In the genomic region with DNA sequence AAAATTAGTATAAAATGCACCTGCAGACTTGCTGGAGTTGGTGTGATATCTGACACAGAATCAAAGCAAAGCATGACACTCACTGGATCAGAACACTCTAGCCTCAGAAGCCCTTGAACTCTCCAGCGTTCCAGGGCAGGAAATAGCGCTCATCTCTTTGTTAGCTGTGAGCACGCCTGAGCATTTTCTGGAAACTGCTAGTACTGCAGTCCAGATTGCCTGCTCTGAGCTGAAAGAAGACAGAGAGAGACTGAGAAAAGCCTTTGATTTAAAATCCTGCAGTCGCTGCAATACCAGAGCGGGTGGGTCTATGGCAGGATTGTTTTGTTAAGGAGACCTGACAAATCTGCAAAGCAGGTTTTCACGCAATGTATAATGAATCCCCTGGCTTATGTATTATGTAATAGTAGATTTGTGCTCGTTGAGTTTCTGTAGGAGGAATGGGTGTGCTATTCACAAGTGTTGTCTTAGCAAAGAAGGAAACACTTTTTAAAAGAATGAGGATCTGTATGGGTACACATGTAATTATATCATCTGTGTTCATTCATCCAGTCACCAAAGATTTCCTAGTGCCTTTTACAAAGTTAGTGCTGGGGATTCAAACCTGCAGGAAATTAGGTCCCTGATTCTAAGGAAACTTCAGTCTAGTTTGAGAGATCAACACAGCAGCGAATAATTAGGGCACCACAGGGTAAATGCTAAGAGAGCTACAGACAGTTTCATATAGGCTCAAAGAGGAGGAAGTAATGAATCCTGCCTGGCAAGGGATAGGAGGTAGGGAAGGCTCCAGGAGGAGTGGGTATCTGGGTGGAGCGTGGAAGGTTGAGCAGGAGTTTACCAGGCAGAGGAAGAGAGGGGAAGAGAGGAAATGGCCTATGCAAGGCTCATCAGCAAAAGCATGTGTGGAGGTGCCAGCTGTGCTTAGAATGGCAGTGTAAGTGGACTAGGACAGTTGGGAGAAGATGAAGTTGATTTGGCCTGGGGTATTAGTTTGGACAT, we compare ENCODE assay signal across 1 cellular context.
TF ChIP-seq lines count a peak whose summit lies in the region.

No MANE protein-coding gene starts in this region.

TF ChIP-seq in WTC11, 78 proteins besides CTCF, POLR2A, EP300 and RAD21 (continued from another document):
- TF ChIP-seq, protein P1, sequence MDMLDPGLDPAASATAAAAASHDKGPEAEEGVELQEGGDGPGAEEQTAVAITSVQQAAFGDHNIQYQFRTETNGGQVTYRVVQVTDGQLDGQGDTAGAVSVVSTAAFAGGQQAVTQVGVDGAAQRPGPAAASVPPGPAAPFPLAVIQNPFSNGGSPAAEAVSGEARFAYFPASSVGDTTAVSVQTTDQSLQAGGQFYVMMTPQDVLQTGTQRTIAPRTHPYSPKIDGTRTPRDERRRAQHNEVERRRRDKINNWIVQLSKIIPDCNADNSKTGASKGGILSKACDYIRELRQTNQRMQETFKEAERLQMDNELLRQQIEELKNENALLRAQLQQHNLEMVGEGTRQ (CRISPR knock-in tag; IDR thresholded peaks at IDR 0.05) = no peak
- TF ChIP-seq FOXK1 (CRISPR knock-in tag; IDR thresholded peaks at IDR 0.05) (no peak), ZNF121 (CRISPR knock-in tag; IDR thresholded peaks at IDR 0.05) (no peak)
